In the genomic region with DNA sequence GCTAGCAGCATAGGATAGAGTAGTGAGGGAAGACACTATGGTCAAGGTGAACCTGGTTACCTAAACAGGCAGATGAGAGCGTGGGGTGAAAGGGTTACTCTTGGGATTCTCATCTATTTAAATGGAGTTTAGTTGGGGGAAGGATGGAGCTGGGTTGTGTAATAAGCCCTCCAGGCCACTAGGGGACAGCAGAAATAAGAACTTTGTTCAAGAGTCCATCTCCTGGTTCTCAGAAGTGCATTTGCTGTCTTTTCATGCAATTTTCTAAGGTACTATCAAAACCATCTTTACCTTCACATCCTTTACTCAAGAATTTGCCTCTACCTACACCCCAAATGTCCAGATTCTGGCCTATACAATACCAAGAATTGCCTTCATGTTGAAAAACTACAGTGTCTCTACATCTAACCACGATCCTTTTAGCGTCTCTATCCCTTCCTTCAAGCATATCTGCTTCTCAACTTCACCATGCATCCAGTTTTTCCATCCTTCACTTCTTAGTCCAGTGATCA, we compare ENCODE assay signal across 1 cellular context.
TF ChIP-seq lines count a peak whose summit lies in the region.

No MANE protein-coding gene starts in this region.

TF ChIP-seq in HepG2, 621 proteins besides CTCF, POLR2A, EP300 and RAD21 (continued from another document):
- TF ChIP-seq, protein P1, sequence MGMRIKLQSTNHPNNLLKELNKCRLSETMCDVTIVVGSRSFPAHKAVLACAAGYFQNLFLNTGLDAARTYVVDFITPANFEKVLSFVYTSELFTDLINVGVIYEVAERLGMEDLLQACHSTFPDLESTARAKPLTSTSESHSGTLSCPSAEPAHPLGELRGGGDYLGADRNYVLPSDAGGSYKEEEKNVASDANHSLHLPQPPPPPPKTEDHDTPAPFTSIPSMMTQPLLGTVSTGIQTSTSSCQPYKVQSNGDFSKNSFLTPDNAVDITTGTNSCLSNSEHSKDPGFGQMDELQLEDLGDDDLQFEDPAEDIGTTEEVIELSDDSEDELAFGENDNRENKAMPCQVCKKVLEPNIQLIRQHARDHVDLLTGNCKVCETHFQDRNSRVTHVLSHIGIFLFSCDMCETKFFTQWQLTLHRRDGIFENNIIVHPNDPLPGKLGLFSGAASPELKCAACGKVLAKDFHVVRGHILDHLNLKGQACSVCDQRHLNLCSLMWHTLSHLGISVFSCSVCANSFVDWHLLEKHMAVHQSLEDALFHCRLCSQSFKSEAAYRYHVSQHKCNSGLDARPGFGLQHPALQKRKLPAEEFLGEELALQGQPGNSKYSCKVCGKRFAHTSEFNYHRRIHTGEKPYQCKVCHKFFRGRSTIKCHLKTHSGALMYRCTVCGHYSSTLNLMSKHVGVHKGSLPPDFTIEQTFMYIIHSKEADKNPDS (CRISPR knock-in tag; IDR thresholded peaks at IDR 0.05): no peak
- TF ChIP-seq ZSCAN31 (CRISPR knock-in tag; IDR thresholded peaks at IDR 0.05; ENCODE audit: low read depth): no peak
- TF ChIP-seq, protein P2, sequence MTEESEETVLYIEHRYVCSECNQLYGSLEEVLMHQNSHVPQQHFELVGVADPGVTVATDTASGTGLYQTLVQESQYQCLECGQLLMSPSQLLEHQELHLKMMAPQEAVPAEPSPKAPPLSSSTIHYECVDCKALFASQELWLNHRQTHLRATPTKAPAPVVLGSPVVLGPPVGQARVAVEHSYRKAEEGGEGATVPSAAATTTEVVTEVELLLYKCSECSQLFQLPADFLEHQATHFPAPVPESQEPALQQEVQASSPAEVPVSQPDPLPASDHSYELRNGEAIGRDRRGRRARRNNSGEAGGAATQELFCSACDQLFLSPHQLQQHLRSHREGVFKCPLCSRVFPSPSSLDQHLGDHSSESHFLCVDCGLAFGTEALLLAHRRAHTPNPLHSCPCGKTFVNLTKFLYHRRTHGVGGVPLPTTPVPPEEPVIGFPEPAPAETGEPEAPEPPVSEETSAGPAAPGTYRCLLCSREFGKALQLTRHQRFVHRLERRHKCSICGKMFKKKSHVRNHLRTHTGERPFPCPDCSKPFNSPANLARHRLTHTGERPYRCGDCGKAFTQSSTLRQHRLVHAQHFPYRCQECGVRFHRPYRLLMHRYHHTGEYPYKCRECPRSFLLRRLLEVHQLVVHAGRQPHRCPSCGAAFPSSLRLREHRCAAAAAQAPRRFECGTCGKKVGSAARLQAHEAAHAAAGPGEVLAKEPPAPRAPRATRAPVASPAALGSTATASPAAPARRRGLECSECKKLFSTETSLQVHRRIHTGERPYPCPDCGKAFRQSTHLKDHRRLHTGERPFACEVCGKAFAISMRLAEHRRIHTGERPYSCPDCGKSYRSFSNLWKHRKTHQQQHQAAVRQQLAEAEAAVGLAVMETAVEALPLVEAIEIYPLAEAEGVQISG (CRISPR knock-in tag; IDR thresholded peaks at IDR 0.05): peak; percentile 95
- TF ChIP-seq, protein P3, sequence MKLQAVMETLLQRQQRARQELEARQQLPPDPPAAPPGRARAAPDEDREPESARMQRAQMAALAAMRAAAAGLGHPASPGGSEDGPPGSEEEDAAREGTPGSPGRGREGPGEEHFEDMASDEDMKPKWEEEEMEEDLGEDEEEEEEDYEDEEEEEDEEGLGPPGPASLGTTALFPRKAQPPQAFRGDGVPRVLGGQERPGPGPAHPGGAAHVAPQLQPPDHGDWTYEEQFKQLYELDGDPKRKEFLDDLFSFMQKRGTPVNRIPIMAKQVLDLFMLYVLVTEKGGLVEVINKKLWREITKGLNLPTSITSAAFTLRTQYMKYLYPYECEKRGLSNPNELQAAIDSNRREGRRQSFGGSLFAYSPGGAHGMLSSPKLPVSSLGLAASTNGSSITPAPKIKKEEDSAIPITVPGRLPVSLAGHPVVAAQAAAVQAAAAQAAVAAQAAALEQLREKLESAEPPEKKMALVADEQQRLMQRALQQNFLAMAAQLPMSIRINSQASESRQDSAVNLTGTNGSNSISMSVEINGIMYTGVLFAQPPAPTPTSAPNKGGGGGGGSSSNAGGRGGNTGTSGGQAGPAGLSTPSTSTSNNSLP (IDR thresholded peaks at IDR 0.05; ENCODE audit: low read depth, low read length): no peak
- TF ChIP-seq PHB2 (IDR thresholded peaks at IDR 0.05; ENCODE audit: partially characterized antibody): no peak
- TF ChIP-seq, protein P4, sequence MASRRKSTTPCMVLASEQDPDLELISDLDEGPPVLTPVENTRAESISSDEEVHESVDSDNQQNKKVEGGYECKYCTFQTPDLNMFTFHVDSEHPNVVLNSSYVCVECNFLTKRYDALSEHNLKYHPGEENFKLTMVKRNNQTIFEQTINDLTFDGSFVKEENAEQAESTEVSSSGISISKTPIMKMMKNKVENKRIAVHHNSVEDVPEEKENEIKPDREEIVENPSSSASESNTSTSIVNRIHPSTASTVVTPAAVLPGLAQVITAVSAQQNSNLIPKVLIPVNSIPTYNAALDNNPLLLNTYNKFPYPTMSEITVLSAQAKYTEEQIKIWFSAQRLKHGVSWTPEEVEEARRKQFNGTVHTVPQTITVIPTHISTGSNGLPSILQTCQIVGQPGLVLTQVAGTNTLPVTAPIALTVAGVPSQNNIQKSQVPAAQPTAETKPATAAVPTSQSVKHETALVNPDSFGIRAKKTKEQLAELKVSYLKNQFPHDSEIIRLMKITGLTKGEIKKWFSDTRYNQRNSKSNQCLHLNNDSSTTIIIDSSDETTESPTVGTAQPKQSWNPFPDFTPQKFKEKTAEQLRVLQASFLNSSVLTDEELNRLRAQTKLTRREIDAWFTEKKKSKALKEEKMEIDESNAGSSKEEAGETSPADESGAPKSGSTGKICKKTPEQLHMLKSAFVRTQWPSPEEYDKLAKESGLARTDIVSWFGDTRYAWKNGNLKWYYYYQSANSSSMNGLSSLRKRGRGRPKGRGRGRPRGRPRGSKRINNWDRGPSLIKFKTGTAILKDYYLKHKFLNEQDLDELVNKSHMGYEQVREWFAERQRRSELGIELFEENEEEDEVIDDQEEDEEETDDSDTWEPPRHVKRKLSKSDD (CRISPR knock-in tag; IDR thresholded peaks at IDR 0.05; ENCODE audit: low read depth): no peak
